Comparison of ENCODE assay signal across 17 cellular contexts in genomic region chr7:36226151-36226550, GRCh38.
DNase-seq lines count a peak whose midpoint lies in the region; ATAC-seq and TF ChIP-seq lines count a peak whose summit lies in the region.
"Had no signal": no experiment of that assay in that cellular context is flagged by ENCODE, and none has a peak within 500 bp of the region (broad histone marks: within the 10 kb centered on the region; RNA-seq: fewer than 3 reads in every experiment).

No MANE protein-coding gene starts in this region.

- H3K9ac ChIP-seq in Karpas-422 (ENCODE audit: low read length) (no peak overlapping the region), stomach smooth muscle (ENCODE audit: low read length in 2 of 2) (peak overlapping the region in 1 of 2 donors; percentile 41)

- H3K4me2 ChIP-seq in Karpas-422 (ENCODE audit: low read depth, low read length, poor library complexity, severe bottlenecking) = no peak overlapping the region

- H3K36me3 ChIP-seq in Karpas-422 (ENCODE audit: insufficient read depth, low read length) (peaks cover 3% of the 10 kb centered on the region; the same call in 1 of the 2 replicates), WERI-Rb-1 (no peaks in the 10 kb centered on the region), muscle layer of duodenum (ENCODE audit: control insufficient read depth in 1 of 2, insufficient read depth in 2 of 2, low read length in 2 of 2) (no peaks in the 10 kb centered on the region), stomach smooth muscle (ENCODE audit: control insufficient read depth in 2 of 2, insufficient read depth in 2 of 2, low read length in 2 of 2) (no peaks in the 10 kb centered on the region)

- no peak for TF ChIP-seq CTCF in WERI-Rb-1 (IDR thresholded peaks at IDR 0.05; ENCODE audit: low read depth, low read length)

- H3K9me3 ChIP-seq in Karpas-422 (ENCODE audit: low read length) (no peaks in the 10 kb centered on the region), WERI-Rb-1 (ENCODE audit: severe bottlenecking) (no peaks in the 10 kb centered on the region), muscle layer of duodenum (ENCODE audit: control insufficient read depth in 1 of 2, low read length in 2 of 2) (no peaks in the 10 kb centered on the region), stomach smooth muscle (ENCODE audit: control insufficient read depth in 2 of 2, low read length in 2 of 2) (no peaks in the 10 kb centered on the region)

- H3K4me3 ChIP-seq in Karpas-422 (ENCODE audit: low read length) (no peak overlapping the region), WERI-Rb-1 (ENCODE audit: low read depth, low read length) (no peak overlapping the region), muscle layer of duodenum (ENCODE audit: low read depth in 1 of 2, low read length in 2 of 2) (no peak overlapping the region), stomach smooth muscle (ENCODE audit: low read length in 2 of 2) (no peak overlapping the region)
- H3K4me3 ChIP-seq: SK-N-MC had no signal

- H3K27me3 ChIP-seq in Karpas-422 (ENCODE audit: low read length) (no peaks in the 10 kb centered on the region), WERI-Rb-1 (ENCODE audit: insufficient read depth, low read depth, severe bottlenecking) (no peaks in the 10 kb centered on the region), muscle layer of duodenum (ENCODE audit: low read depth, low read length) (no peaks in the 10 kb centered on the region), stomach smooth muscle (ENCODE audit: control insufficient read depth in 1 of 2, insufficient read depth in 2 of 2, low read length in 2 of 2) (no peaks in the 10 kb centered on the region)

- H4K20me1 ChIP-seq in Karpas-422 (ENCODE audit: insufficient read depth, low read depth, low read length) = no peaks in the 10 kb centered on the region; the same call in 1 of the 2 replicates

- no peak overlapping the region for H2AFZ ChIP-seq in Karpas-422 (ENCODE audit: low read length)

- H3K4me1 ChIP-seq in Karpas-422 (ENCODE audit: low read length) (peaks cover 37% of the 10 kb centered on the region), muscle layer of duodenum (ENCODE audit: control insufficient read depth in 1 of 2, insufficient read depth in 2 of 2, low read length in 2 of 2) (peaks cover 0 to 16% of the 10 kb centered on the region in 2 donors), stomach smooth muscle (ENCODE audit: control insufficient read depth, insufficient read depth, low read length) (peaks cover 32% of the 10 kb centered on the region)

- H3K79me2 ChIP-seq in Karpas-422 (ENCODE audit: low read length) = peaks cover 15% of the 10 kb centered on the region

- ATAC-seq in HG02973 (IDR thresholded peaks at IDR 0.05; ENCODE audit: unreplicated experiment) = no peak
- ATAC-seq: HepG2 had no signal

- DNase-seq in Karpas-422 = no peak
- DNase-seq in WERI-Rb-1 = peak; percentile 61
- no peak for DNase-seq in HK-2 (ENCODE audit: unreplicated experiment)
- DNase-seq in foreskin melanocyte = no peak
- DNase-seq: KBM-7; NCI-H1092; NCI-H1436; NCI-H187 treated with DMSO at 0.1 percent for 48 hours; NCI-H2107; NK-92 treated with Interleukin-12 subunit alpha and Interleukin-12 subunit beta, amount 100 ng/mL, for 24 hours; SHP77 treated with DMSO at 0.1 percent for 48 hours had no signal

- no peaks in the 10 kb centered on the region for H3K9me2 ChIP-seq in Karpas-422 (replicated peaks; ENCODE audit: insufficient read depth, low read length)

- peak overlapping the region; percentile 52 for H3K27ac ChIP-seq in Karpas-422 (ENCODE audit: low read length)
- H3K27ac ChIP-seq in WERI-Rb-1 = no peak overlapping the region
- H3K27ac ChIP-seq in muscle layer of duodenum (ENCODE audit: low read length) = peak overlapping the region; percentile 34
- H3K27ac ChIP-seq in stomach smooth muscle (ENCODE audit: low read length) = peak overlapping the region; percentile 46
- H3K27ac ChIP-seq: RWPE1, SK-N-MC had no signal
